ENCODE assay signal across 7 cellular contexts in the genomic region with DNA sequence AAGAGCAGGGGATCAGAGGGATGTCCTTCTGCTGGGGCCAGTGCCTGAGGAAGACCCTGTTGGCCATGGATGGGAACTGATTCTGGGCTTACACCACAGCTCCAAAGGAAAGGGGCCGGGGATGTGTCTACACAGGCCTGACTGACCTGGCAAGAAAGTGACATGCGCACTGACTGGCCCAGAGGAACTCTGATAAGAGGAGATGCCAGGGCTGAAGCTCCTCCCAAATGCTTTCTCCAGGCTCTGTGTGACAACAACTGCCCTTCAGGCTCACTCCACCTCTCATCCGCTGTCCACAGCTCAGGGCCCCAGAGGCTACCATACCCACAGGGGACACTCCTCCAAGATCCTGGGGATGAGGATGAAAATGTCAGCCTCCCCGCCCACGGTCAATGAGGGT.
DNase-seq lines count a peak whose midpoint lies in the region; ATAC-seq and TF ChIP-seq lines count a peak whose summit lies in the region.

No MANE protein-coding gene starts in this region.

- peak overlapping the region; percentile 77 for H3K9ac ChIP-seq in adipocyte (ENCODE audit: low read length)

- 65 to 88% (median 74%) methylated on average over 5 of the region's 5 CpGs for WGBS in spleen, 5 donors

- peak; percentile 9 for DNase-seq in adipocyte (ENCODE audit: low read depth)
- no peak for DNase-seq in spleen
- DNase-seq in NCI-H345 (lab: John Stamatoyannopoulos, UW) = no peak
- no peak for DNase-seq in NCI-H1105 (lab: John Stamatoyannopoulos, UW)
- DNase-seq in occipital lobe (lab: John Stamatoyannopoulos, UW) = no peak

- no peaks in the 10 kb centered on the region for H3K36me3 ChIP-seq in adipocyte (ENCODE audit: control insufficient read depth, insufficient read depth, low read length, severe bottlenecking)
- H3K36me3 ChIP-seq in spleen = no peaks in the 10 kb centered on the region

- H3K4me3 ChIP-seq in adipocyte (ENCODE audit: low read length) (peak overlapping the region; percentile 49), spleen (no peak overlapping the region)

- H3K4me1 ChIP-seq in adipocyte (ENCODE audit: control insufficient read depth, insufficient read depth, low read length) (peaks cover 27% of the 10 kb centered on the region), spleen (peaks cover 0 to 37% (median 23%) of the 10 kb centered on the region in 6 donors)

- TF ChIP-seq POLR2A in spleen (IDR thresholded peaks at IDR 0.05) = no peak

- ATAC-seq in GM21360 (IDR thresholded peaks at IDR 0.05; ENCODE audit: unreplicated experiment) (peak; percentile 39), HG03103 (IDR thresholded peaks at IDR 0.05; ENCODE audit: low read depth, unreplicated experiment) (peak; percentile 9)

- TF ChIP-seq CTCF in spleen (IDR thresholded peaks at IDR 0.05 in 8 of 11, conservative IDR thresholded peaks at IDR 0.05 in 3 of 11) = no peak

- peak overlapping the region in 7 of 8 donors; percentile 33 to 71 (median 65) for H3K27ac ChIP-seq in spleen

- H3K9me3 ChIP-seq in adipocyte (ENCODE audit: control insufficient read depth, low read length) = no peaks in the 10 kb centered on the region
- H3K9me3 ChIP-seq in spleen = no peaks in the 10 kb centered on the region

- H3K27me3 ChIP-seq in adipocyte (replicated peaks; ENCODE audit: control insufficient read depth, insufficient read depth, low read length) (no peaks in the 10 kb centered on the region), spleen (replicated peaks in 1 of 7) (no peaks in the 10 kb centered on the region)

- intact Hi-C loops in spleen (cut with DNase I; ENCODE audit: low total_unique reads) = no loop called here
